8 cellular contexts compared by ENCODE assay signal in the genomic region with DNA sequence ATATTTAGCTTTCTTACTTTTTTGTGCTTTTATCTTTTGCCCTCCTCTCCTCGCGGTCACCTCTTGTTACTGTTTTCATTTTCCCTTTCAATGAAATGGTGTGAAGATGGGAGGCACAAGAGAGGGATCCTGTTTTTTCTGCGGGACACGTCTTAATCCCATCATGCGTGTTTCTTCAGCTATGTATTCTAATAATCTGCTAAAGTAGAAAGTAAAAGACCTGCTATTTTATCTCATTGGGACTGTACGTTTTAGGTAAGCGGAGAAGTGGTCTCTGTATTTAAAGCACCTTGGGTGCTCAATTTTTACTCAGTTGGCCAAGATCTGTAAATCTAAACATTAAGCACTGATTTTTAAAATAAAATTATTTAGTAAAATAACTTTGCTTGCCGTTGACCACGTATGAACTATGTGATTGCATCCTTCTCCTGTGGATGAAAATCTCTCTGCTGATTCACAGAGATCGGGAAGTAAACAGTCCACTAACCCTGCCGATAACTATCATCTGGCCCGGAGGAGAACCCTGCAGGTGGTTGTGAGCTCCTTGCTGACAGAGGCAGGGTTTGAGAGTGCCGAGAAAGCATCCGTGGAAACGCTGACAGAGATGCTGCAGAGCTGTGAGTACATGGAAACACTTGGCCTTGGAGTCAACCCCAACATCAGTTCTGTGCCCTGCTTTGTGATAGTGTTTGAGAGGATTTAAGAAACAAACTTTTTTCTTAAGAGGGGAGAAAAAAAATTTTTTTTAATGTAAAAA. TPM values are rescaled to one million over a fixed set of nuclear protein-coding genes. Genes with fewer than 3 reads are reported as not detected.
DNase-seq lines count a peak whose midpoint lies in the region; ATAC-seq and TF ChIP-seq lines count a peak whose summit lies in the region.

No MANE protein-coding gene starts in this region.

- peaks cover 89% of the 10 kb centered on the region for H3K4me1 ChIP-seq in left ventricle myocardium inferior
- H3K4me1 ChIP-seq in mesodermal cell (ENCODE audit: control insufficient read depth, insufficient read depth, low read length, poor library complexity, severe bottlenecking): peaks cover 19% of the 10 kb centered on the region
- no peaks in the 10 kb centered on the region for H3K4me1 ChIP-seq in aorta (ENCODE audit: control insufficient read depth in 1 of 2, insufficient read depth in 2 of 2, low read length in 2 of 2)

- H3K27ac ChIP-seq in left ventricle myocardium inferior (replicated peaks) (peak overlapping the region; percentile 97), brain microvascular endothelial cell (peak overlapping the region; percentile 94), mesodermal cell (ENCODE audit: low read depth, low read length, severe bottlenecking) (peak overlapping the region; percentile 95), aorta (ENCODE audit: low read depth in 1 of 2, low read length in 2 of 2) (no peak overlapping the region)

- H3K9me3 ChIP-seq in left ventricle myocardium inferior (replicated peaks) (no peaks in the 10 kb centered on the region), mesodermal cell (ENCODE audit: control insufficient read depth, low read length) (no peaks in the 10 kb centered on the region), aorta (ENCODE audit: control insufficient read depth, low read length) (no peaks in the 10 kb centered on the region)

- no peaks in the 10 kb centered on the region for H3K27me3 ChIP-seq in left ventricle myocardium inferior (ENCODE audit: low read depth)
- H3K27me3 ChIP-seq in brain microvascular endothelial cell (replicated peaks): no peaks in the 10 kb centered on the region
- H3K27me3 ChIP-seq in aorta (ENCODE audit: control insufficient read depth in 1 of 2, insufficient read depth in 2 of 2, low read length in 1 of 2): no peaks in the 10 kb centered on the region

- intact Hi-C loops in left ventricle myocardium inferior (cut with micrococcal nuclease): no loop called here
- intact Hi-C loops in Right ventricle myocardium superior (cut with DNase I): no loop called here
- intact Hi-C loops in aorta (cut with DNase I): loop anchor here in 1 of 2 donors (1.0 kb wide), 1 partner anchor 156 kb away; a partner anchor contains a TSS

- TF ChIP-seq CTCF in left ventricle myocardium inferior (IDR thresholded peaks at IDR 0.05; ENCODE audit: borderline replicate concordance) (no peak), brain microvascular endothelial cell (IDR thresholded peaks at IDR 0.05; ENCODE audit: low read depth, low read length, missing control alignments) (no peak)

- 72 to 73% methylated on average over 7 of the region's 15 CpGs for WGBS in mesodermal cell (ENCODE audit: insufficient coverage in 2 of 2), 2 experiments
- WGBS in aorta, 2 donors: 17 to 19% methylated on average over 15 of the region's 15 CpGs

- peak overlapping the region; percentile 83 for H3K4me3 ChIP-seq in left ventricle myocardium inferior
- H3K4me3 ChIP-seq in brain microvascular endothelial cell (ENCODE audit: low read depth, low read length): peak overlapping the region; percentile 92
- H3K4me3 ChIP-seq in mesodermal cell (ENCODE audit: extremely low read depth, insufficient read depth, low read length, poor library complexity, severe bottlenecking): peak overlapping the region; percentile 63
- H3K4me3 ChIP-seq in aorta (ENCODE audit: low read length in 2 of 2): peak overlapping the region; percentile 39 to 77

- DNase-seq in left ventricle myocardium inferior (no peak), Right ventricle myocardium superior (no peak), brain microvascular endothelial cell (no peak), aorta (peak in 1 of 2 donors; percentile 25)
- no peak for DNase-seq in stimulated activated CD4-positive, alpha-beta T cell treated with anti-CD3 and anti-CD28 coated beads, Interleukin-1b, Interleukin-23, amount 100 ng/mL, for 48 hours

- H3K36me3 ChIP-seq in left ventricle myocardium inferior: peaks cover 46% of the 10 kb centered on the region
- peaks cover 33% of the 10 kb centered on the region for H3K36me3 ChIP-seq in brain microvascular endothelial cell (replicated peaks)
- H3K36me3 ChIP-seq in mesodermal cell (ENCODE audit: control insufficient read depth, insufficient read depth, low read length): peaks cover 42% of the 10 kb centered on the region
- H3K36me3 ChIP-seq in aorta (ENCODE audit: control insufficient read depth in 1 of 2, insufficient read depth in 2 of 2, low read length in 1 of 2): peaks cover 0 to 5% of the 10 kb centered on the region in 2 donors

- ATAC-seq in Right ventricle myocardium superior (ENCODE audit: poor library complexity) (no peak), aorta (ENCODE audit: low FRiP score) (no peak), HG03439 (IDR thresholded peaks at IDR 0.05; ENCODE audit: unreplicated experiment) (no peak), HG02884 (IDR thresholded peaks at IDR 0.05; ENCODE audit: unreplicated experiment) (no peak)

- in situ Hi-C loops in brain microvascular endothelial cell (cut with HindIII; ENCODE audit: low pct_ligation_motif_present, low sequenced_read_pairs): no loop called here

RNA-seq across cellular contexts. Expression of a gene that starts 0.8 kb away (rescaled TPM):
- total RNA-seq in left ventricle myocardium inferior: 28.5 TPM
- total RNA-seq in Right ventricle myocardium superior: 28.7 TPM
- 19.4 TPM for polyA plus RNA-seq in mesodermal cell (2013, experiment 1 of 2)
- 17.4 TPM for polyA plus RNA-seq in mesodermal cell (2013, experiment 2 of 2)
- total RNA-seq in aorta: 10 to 100 TPM; 24.2 to 28.6 TPM
- 10 to 100 TPM; 14.7 to 15.0 TPM for polyA plus RNA-seq in aorta

Comparison
In these comparisons a context has a peak if more than half of its experiments do, and no peak if none do; other contexts are left out.
1. H3K27ac ChIP-seq: peak in left ventricle myocardium inferior (single experiment), brain microvascular endothelial cell (single experiment) and mesodermal cell (single experiment); none in aorta (0 of 2).
2. Peak in every context shown above with its lines, with median percentiles within 50 percentile points of each other: H3K4me3 ChIP-seq.